ENCODE assay signal across 9 cellular contexts in the genomic region with DNA sequence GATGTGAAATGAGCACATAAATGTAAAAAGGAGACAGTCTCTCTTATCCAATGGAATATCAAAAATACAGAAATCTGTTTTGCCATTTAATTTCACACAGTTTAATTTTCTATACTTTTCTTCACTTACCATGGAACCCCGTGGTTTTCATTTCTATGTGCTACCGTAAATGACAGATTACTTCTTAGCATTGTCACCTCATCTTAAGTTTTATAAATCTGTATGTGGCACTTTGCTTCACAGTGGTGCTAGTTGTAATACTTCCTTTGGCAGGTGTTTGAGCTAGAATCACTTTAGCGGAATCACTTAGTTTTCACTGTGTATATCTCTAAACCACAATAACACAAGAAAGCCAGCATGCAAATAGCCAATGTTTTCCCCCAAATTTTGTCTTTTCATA.
"Had no signal": no experiment of that assay in that cellular context is flagged by ENCODE, and none has a peak within 500 bp of the region (broad histone marks: within the 10 kb centered on the region; RNA-seq: fewer than 3 reads in every experiment).

No MANE protein-coding gene starts in this region.

- DNase-seq: GM23248, GOT3, H7, H9, HCEC 1CT, HFFc6 had no signal

- H3K4me1 ChIP-seq: HAP-1 had no signal

- FAIRE-seq: H54 had no signal

- H3K36me3 ChIP-seq: HAP-1 had no signal

- H3K4me2 ChIP-seq: GM23338 had no signal

- H3K4me3 ChIP-seq: GM23248, GM23338, HAP-1 had no signal

- H3K27ac ChIP-seq: GM23248 had no signal

- H2AFZ ChIP-seq: GM23248, GM23338 had no signal

- H3K9ac ChIP-seq: GM23248 had no signal

- H3K9me3 ChIP-seq: HAP-1 had no signal
